9 cellular contexts compared by ENCODE assay signal in the genomic region with DNA sequence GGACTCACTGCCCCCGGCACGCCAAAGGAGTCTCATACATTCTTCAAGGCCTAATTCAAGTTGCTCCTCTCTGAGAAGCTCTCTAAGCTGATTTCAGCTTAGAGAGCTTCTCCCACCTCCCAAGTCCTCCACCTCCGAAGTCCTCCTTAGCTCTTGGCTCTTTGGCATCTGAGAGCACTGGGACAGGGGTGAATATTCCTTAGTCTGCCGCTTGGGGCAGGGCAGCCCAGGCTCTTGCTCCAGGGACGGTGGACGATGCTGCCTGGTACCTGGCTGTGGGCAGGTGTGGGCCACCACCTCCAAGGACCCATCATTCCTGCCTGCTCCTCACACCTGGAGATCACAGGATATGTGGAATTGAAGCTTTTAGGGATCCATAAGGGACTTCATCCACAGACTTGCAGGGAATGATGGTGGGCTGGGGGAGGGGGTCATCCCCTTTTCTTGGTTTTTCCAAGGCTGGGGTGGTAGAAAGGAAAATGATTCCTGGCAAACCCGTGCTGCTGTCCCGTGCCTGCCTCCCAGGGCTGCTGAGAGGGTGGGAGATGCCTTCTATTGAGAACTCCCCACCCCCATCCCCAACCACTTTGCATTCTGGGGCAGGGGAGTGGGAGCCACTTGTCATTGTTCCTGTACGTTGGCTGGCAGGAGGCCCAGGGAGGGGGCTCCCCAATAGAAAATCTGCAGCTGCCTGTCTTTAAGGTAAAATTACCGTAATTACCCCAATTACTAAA.
DNase-seq lines count a peak whose midpoint lies in the region; ATAC-seq and TF ChIP-seq lines count a peak whose summit lies in the region.
"Had no signal": no experiment of that assay in that cellular context is flagged by ENCODE, and none has a peak within 500 bp of the region (broad histone marks: within the 10 kb centered on the region; RNA-seq: fewer than 3 reads in every experiment).

No MANE protein-coding gene starts in this region.

- no peak for ATAC-seq in HG03175 (IDR thresholded peaks at IDR 0.05; ENCODE audit: unreplicated experiment)

- TF ChIP-seq CTCF in fibroblast of mammary gland (conservative IDR thresholded peaks at IDR 0.05; ENCODE audit: control insufficient read depth, insufficient read depth, low read depth, low read length) = peak; percentile 53

- peak; percentile 35 for DNase-seq in SIG-M5 treated with dmso at 0.1 percent for 504 hours (lab: John Stamatoyannopoulos, UW; ENCODE audit: unreplicated experiment)
- no peak for DNase-seq in SIG-M5 (lab: John Stamatoyannopoulos, UW)
- peak; percentile 25 to 95 (median 84) for DNase-seq in NCI-H1417 (lab: John Stamatoyannopoulos, UW)
- DNase-seq in activated CD4-positive, alpha-beta T cell treated with anti-CD3 and anti-CD28 coated beads, Interleukin-2, amount 50 U/mL, for 48 hours = peak; percentile 37 to 39
- DNase-seq in fibroblast of mammary gland (ENCODE audit: low read depth) = peak; percentile 10
- DNase-seq in pons (ENCODE audit: low spot score) = peak; percentile 26
- no peak for DNase-seq in NK-92 (lab: John Stamatoyannopoulos, UW; ENCODE audit: unreplicated experiment)
- DNase-seq: right cardiac atrium had no signal

- no peak overlapping the region for H3K4me3 ChIP-seq in fibroblast of mammary gland (ENCODE audit: control insufficient read depth, low read depth, low read length)

Comparison
In these comparisons a context has a peak if more than half of its experiments do, and no peak if none do; other contexts are left out.
1. DNase-seq: peak in SIG-M5 treated with dmso at 0.1 percent for 504 hours (single experiment), NCI-H1417 (3 of 3), activated CD4-positive, alpha-beta T cell treated with anti-CD3 and anti-CD28 coated beads, Interleukin-2, amount 50 U/mL, for 48 hours (2 of 2), fibroblast of mammary gland (single experiment) and pons (single experiment); none in SIG-M5 (single experiment) and NK-92 (single experiment).